17 cellular contexts compared by ENCODE assay signal in the genomic region with DNA sequence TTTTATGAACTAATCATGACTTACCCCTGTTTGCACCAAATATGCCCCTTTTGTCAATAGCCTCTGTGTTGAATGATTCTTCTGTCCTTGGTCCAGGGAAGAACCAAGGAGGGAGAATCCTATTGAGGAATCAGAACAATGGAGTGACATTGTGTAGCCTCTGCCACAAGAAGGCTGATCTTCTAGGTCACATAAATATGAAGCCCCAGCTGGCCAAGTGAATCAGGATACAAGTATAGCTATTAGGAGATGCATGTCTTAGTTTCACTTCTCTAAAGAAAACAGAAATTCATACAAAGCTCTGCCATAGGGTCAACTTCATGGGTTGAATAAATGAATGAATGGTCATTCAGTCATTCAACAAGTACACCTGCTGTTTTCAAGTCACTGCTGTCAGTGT.
A peak's percentile ranks its signal among the peaks of the same experiment; 100 is the strongest.
DNase-seq lines count a peak whose midpoint lies in the region; ATAC-seq and TF ChIP-seq lines count a peak whose summit lies in the region.
"Had no signal": no experiment of that assay in that cellular context is flagged by ENCODE, and none has a peak within 500 bp of the region (broad histone marks: within the 10 kb centered on the region; RNA-seq: fewer than 3 reads in every experiment).

No MANE protein-coding gene starts in this region.

- DNase-seq in NOMO-1 treated with dmso at 0.1 percent for 144 hours (lab: John Stamatoyannopoulos, UW; ENCODE audit: unreplicated experiment) (peak; percentile 44), medulla oblongata (ENCODE audit: extremely low spot score) (peak; percentile 69), superior temporal gyrus (ENCODE audit: extremely low spot score) (peak; percentile 73), transverse colon (no peak), T1000 (lab: John Stamatoyannopoulos, UW) (no peak)
- DNase-seq: ACHN; CD8-positive, alpha-beta memory T cell; H9; NCI-H1048; NCI-H2107; NCI-H226; NCI-H526 treated with DMSO at 0.1 percent for 48 hours; Peyer's patch; SHP77 had no signal

- H3K27ac ChIP-seq in transverse colon = no peak overlapping the region
- H3K27ac ChIP-seq: Peyer's patch had no signal

- H3K27me3 ChIP-seq in transverse colon = no peaks in the 10 kb centered on the region
- H3K27me3 ChIP-seq: Peyer's patch had no signal

- H3K4me1 ChIP-seq in transverse colon = peaks cover 0 to 8% (median 0%) of the 10 kb centered on the region in 4 donors
- H3K4me1 ChIP-seq: Peyer's patch had no signal

- ATAC-seq in GM19351 (IDR thresholded peaks at IDR 0.05; ENCODE audit: unreplicated experiment) = peak; percentile 79
- ATAC-seq in HG02798 (IDR thresholded peaks at IDR 0.05; ENCODE audit: poor library complexity, unreplicated experiment) = no peak
- no peak for ATAC-seq in GM19035 (IDR thresholded peaks at IDR 0.05; ENCODE audit: unreplicated experiment)

- intact Hi-C loops in transverse colon (cut with DNase I; ENCODE audit: low total_unique reads) = no loop called here

- TF ChIP-seq CTCF in transverse colon (IDR thresholded peaks at IDR 0.05) = no peak

- no peaks in the 10 kb centered on the region for H3K9me3 ChIP-seq in transverse colon
- H3K9me3 ChIP-seq: Peyer's patch had no signal

- no peak overlapping the region for H3K4me3 ChIP-seq in transverse colon
- H3K4me3 ChIP-seq: Peyer's patch had no signal

- TF ChIP-seq EP300 in transverse colon (IDR thresholded peaks at IDR 0.05; ENCODE audit: low read depth) = no peak

- no peak for TF ChIP-seq POLR2A in transverse colon (IDR thresholded peaks at IDR 0.05)

- H3K36me3 ChIP-seq in transverse colon = no peaks in the 10 kb centered on the region
- H3K36me3 ChIP-seq: Peyer's patch had no signal

- in situ Hi-C loops in transverse colon (cut with MboI; ENCODE audit: low pct_ligation_motif_present in 1 of 4, low pct_unique_long_range_greater_than_20kb in 1 of 4, low sequenced_read_pairs in 3 of 4) = no loop called here

Comparison
In these comparisons a context has a peak if more than half of its experiments do, and no peak if none do; other contexts are left out.
1. DNase-seq: peak in NOMO-1 treated with dmso at 0.1 percent for 144 hours (single experiment), medulla oblongata (single experiment) and superior temporal gyrus (single experiment); none in transverse colon (single experiment) and T1000 (single experiment).